ENCODE assay signal across 8 cellular contexts in genomic region chr10:9302142-9302746, GRCh38.
DNase-seq lines count a peak whose midpoint lies in the region; ATAC-seq and TF ChIP-seq lines count a peak whose summit lies in the region.

No MANE protein-coding gene starts in this region.

- no peaks in the 10 kb centered on the region for H3K4me1 ChIP-seq in OCI-LY1 (ENCODE audit: insufficient read depth, low read length, severe bottlenecking)
- H3K4me1 ChIP-seq in mucosa of descending colon (ENCODE audit: low read depth) = no peaks in the 10 kb centered on the region

- H3F3A ChIP-seq in OCI-LY1 (ENCODE audit: insufficient read depth, low read length) = no peaks in the 10 kb centered on the region

- H3K79me2 ChIP-seq in OCI-LY1 (ENCODE audit: insufficient read depth, low read length) = no peaks in the 10 kb centered on the region

- no peak for TF ChIP-seq CTCF in HFF-Myc (IDR thresholded peaks at IDR 0.05; ENCODE audit: low read depth, low read length, missing control alignments)
- peak; percentile 47; the same call in 1 of the 2 replicates for TF ChIP-seq CTCF in OCI-LY1 (IDR thresholded peaks at IDR 0.05; ENCODE audit: low read length)
- no peak for TF ChIP-seq CTCF in mucosa of descending colon (IDR thresholded peaks at IDR 0.05)

- ATAC-seq in mucosa of descending colon (peak; percentile 58), HG03469 (IDR thresholded peaks at IDR 0.05; ENCODE audit: unreplicated experiment) (no peak)

- no peak overlapping the region for H3K27ac ChIP-seq in OCI-LY1 (ENCODE audit: low read depth, low read length, poor library complexity, severe bottlenecking)

- H3K9me3 ChIP-seq in OCI-LY1 (ENCODE audit: low read length) (no peaks in the 10 kb centered on the region), mucosa of descending colon (no peaks in the 10 kb centered on the region)

- H3K9ac ChIP-seq in OCI-LY1 (ENCODE audit: low read length) = no peak overlapping the region

- intact Hi-C loops in mucosa of descending colon (cut with DNase I, micrococcal nuclease) = no loop called here

- H3K9me2 ChIP-seq in OCI-LY1 (ENCODE audit: low read depth, low read length) = no peaks in the 10 kb centered on the region

- no peak overlapping the region for H3K4me2 ChIP-seq in OCI-LY1 (ENCODE audit: low read length)

- H2AFZ ChIP-seq in OCI-LY1 (ENCODE audit: low read length) = no peak overlapping the region

- DNase-seq in NCI-H748 (lab: John Stamatoyannopoulos, UW; ENCODE audit: unreplicated experiment) = peak; percentile 20
- no peak for DNase-seq in NCI-H748 treated with DMSO at 0.1 percent for 48 hours (lab: John Stamatoyannopoulos, UW)
- peak; percentile 29 for DNase-seq in HFF-Myc (ENCODE audit: extremely low read depth, low read depth)
- peak; percentile 42 for DNase-seq in dedifferentiated amniotic fluid mesenchymal stem cell (ENCODE audit: extremely low spot score)
- DNase-seq in mucosa of descending colon = peak in 1 of 3 donors; percentile 34
- DNase-seq in NK-92 (lab: John Stamatoyannopoulos, UW; ENCODE audit: unreplicated experiment) = no peak

- H3K27me3 ChIP-seq in OCI-LY1 (ENCODE audit: insufficient read depth, low read length) = no peaks in the 10 kb centered on the region

- H3K4me3 ChIP-seq in HFF-Myc (replicated peaks; ENCODE audit: low read depth, low read length) (no peak overlapping the region), OCI-LY1 (ENCODE audit: low read depth, low read length, poor library complexity, severe bottlenecking) (no peak overlapping the region), mucosa of descending colon (no peak overlapping the region)

- H4K20me1 ChIP-seq in OCI-LY1 (ENCODE audit: insufficient read depth, low read length) = no peaks in the 10 kb centered on the region

- no peaks in the 10 kb centered on the region for H3K36me3 ChIP-seq in OCI-LY1 (ENCODE audit: insufficient read depth, low read length)
- no peaks in the 10 kb centered on the region for H3K36me3 ChIP-seq in mucosa of descending colon (ENCODE audit: low read depth)

Comparison
In these comparisons a context has a peak if more than half of its experiments do, and no peak if none do; other contexts are left out.
1. DNase-seq: peak in NCI-H748 (single experiment), HFF-Myc (single experiment) and dedifferentiated amniotic fluid mesenchymal stem cell (single experiment); none in NCI-H748 treated with DMSO at 0.1 percent for 48 hours (single experiment) and NK-92 (single experiment).